9 cellular contexts compared by ENCODE assay signal in genomic region chr17:47945529-47946508, GRCh38. TPM values are rescaled to one million over a fixed set of nuclear protein-coding genes. Genes with fewer than 3 reads are reported as not detected.
DNase-seq lines count a peak whose midpoint lies in the region; ATAC-seq and TF ChIP-seq lines count a peak whose summit lies in the region.
"Had no signal": no experiment of that assay in that cellular context is flagged by ENCODE, and none has a peak within 500 bp of the region (broad histone marks: within the 10 kb centered on the region; RNA-seq: fewer than 3 reads in every experiment).

No MANE protein-coding gene starts in this region.

- no peak for DNase-seq in activated CD4-positive, alpha-beta T cell treated with anti-CD3 and anti-CD28 coated beads for 36 hours
- DNase-seq in activated CD4-positive, alpha-beta T cell treated with anti-CD3 and anti-CD28 coated beads, Interleukin-2, amount 50 U/mL, for 48 hours, result no peak
- DNase-seq in hepatocyte (ENCODE audit: low spot score) (no peak), lower leg skin (ENCODE audit: low spot score in 2 of 2) (no peak)
- no peak for DNase-seq in stimulated activated effector memory CD8-positive, alpha-beta T cell treated with anti-CD3 and anti-CD28 coated beads, Interleukin-12 subunit alpha, Interleukin-12 subunit beta, amount 100 ng/mL, for 72 hours (ENCODE audit: low spot score in 2 of 2)

- no peaks in the 10 kb centered on the region for H3K79me2 ChIP-seq in hepatocyte

- peaks cover 3% of the 10 kb centered on the region for H3K9me3 Mint-ChIP-seq in activated CD4-positive, alpha-beta T cell treated with anti-CD3 and anti-CD28 coated beads for 36 hours (ENCODE audit: low read depth)
- H3K9me3 Mint-ChIP-seq in stimulated activated effector memory CD8-positive, alpha-beta T cell treated with anti-CD3 and anti-CD28 coated beads, Interleukin-12 subunit alpha, Interleukin-12 subunit beta, amount 100 ng/mL, for 72 hours, result peaks cover 3% of the 10 kb centered on the region

- H4K20me1 ChIP-seq in hepatocyte (ENCODE audit: insufficient read depth, poor library complexity, severe bottlenecking), result no peaks in the 10 kb centered on the region

- peaks cover 19% of the 10 kb centered on the region for H3K4me1 ChIP-seq in hepatocyte (ENCODE audit: insufficient read depth)

- H2AFZ ChIP-seq in hepatocyte, result no peak overlapping the region

- TF ChIP-seq CTCF in VCaP (conservative IDR thresholded peaks at IDR 0.05), result no peak
- no peak for TF ChIP-seq CTCF in hepatocyte (IDR thresholded peaks at IDR 0.05; ENCODE audit: poor library complexity)
- no peak for TF ChIP-seq CTCF in lower leg skin (IDR thresholded peaks at IDR 0.05)

- H3K27me3 ChIP-seq in hepatocyte, result no peaks in the 10 kb centered on the region

- WGBS in hepatocyte (ENCODE audit: low lambda C conversion rate, missing lambda C conversion rate), result over 99% methylated on average over 9 of the region's 10 CpGs
- WGBS in lower leg skin, 2 donors, result 89 to 91% methylated on average over 10 of the region's 10 CpGs

- intact Hi-C loops in activated CD4-positive, alpha-beta T cell treated with anti-CD3 and anti-CD28 coated beads for 36 hours (cut with DNase I, micrococcal nuclease), result loop anchor here (5.0 to 10.0 kb wide), 3 partner anchors 104 to 1021 kb away; partner anchors contain the start of genes GOSR2 (in 1 of the 2), SCRN2 (in 1 of the 2) and UBE2Z (in 1 of the 2)
- intact Hi-C loops in lower leg skin (cut with DNase I; ENCODE audit: low total_unique reads), result loop anchor here (2.0 kb wide), 1 partner anchor 97 kb away; no protein-coding TSS in a partner anchor

- POLR2A ChIA-PET in activated CD4-positive, alpha-beta T cell treated with anti-CD3 and anti-CD28 coated beads for 36 hours (lab: Charles Lee), result interaction anchor here (1.0 kb wide), 1 partner anchor 61 kb away, joined by 5 read pairs; no protein-coding TSS in a partner anchor

- no peak overlapping the region for H3K4me2 ChIP-seq in hepatocyte

- no peak for ATAC-seq in activated CD4-positive, alpha-beta T cell treated with anti-CD3 and anti-CD28 coated beads for 36 hours
- no peak for ATAC-seq in stimulated activated effector memory CD8-positive, alpha-beta T cell treated with anti-CD3 and anti-CD28 coated beads, Interleukin-12 subunit alpha, Interleukin-12 subunit beta, amount 100 ng/mL, for 72 hours
- no peak for ATAC-seq in activated CD4-positive, CD25-positive, alpha-beta regulatory T cell treated with anti-CD3 and anti-CD28 coated beads, Interleukin-2, amount 50 U/mL, for 24 hours
- no peak for ATAC-seq in GM21390 (IDR thresholded peaks at IDR 0.05; ENCODE audit: unreplicated experiment)

- H3K36me3 ChIP-seq in hepatocyte (replicated peaks; ENCODE audit: insufficient read depth, low read depth), result no peaks in the 10 kb centered on the region

- TF ChIP-seq POLR2A in lower leg skin (IDR thresholded peaks at IDR 0.05), result no peak

- H3K4me3 Mint-ChIP-seq in activated CD4-positive, alpha-beta T cell treated with anti-CD3 and anti-CD28 coated beads for 36 hours, result no peak overlapping the region
- H3K4me3 Mint-ChIP-seq in stimulated activated effector memory CD8-positive, alpha-beta T cell treated with anti-CD3 and anti-CD28 coated beads, Interleukin-12 subunit alpha, Interleukin-12 subunit beta, amount 100 ng/mL, for 72 hours, result peak overlapping the region; percentile 10

- H3K9me2 ChIP-seq in hepatocyte (replicated peaks; ENCODE audit: insufficient read depth), result no peaks in the 10 kb centered on the region

- H3K9me3 ChIP-seq in hepatocyte (ENCODE audit: low read depth), result no peaks in the 10 kb centered on the region

- H3K4me3 ChIP-seq in hepatocyte, result no peak overlapping the region
- no peak overlapping the region for H3K4me3 ChIP-seq in lower leg skin (ENCODE audit: low read depth, poor library complexity, severe bottlenecking)

- H3K4me1 Mint-ChIP-seq in activated CD4-positive, alpha-beta T cell treated with anti-CD3 and anti-CD28 coated beads for 36 hours, result peaks cover 66% of the 10 kb centered on the region
- peaks cover 63% of the 10 kb centered on the region for H3K4me1 Mint-ChIP-seq in stimulated activated effector memory CD8-positive, alpha-beta T cell treated with anti-CD3 and anti-CD28 coated beads, Interleukin-12 subunit alpha, Interleukin-12 subunit beta, amount 100 ng/mL, for 72 hours

- no peaks in the 10 kb centered on the region for H3K27me3 Mint-ChIP-seq in activated CD4-positive, alpha-beta T cell treated with anti-CD3 and anti-CD28 coated beads for 36 hours

- peak overlapping the region; percentile 84 for H3K27ac Mint-ChIP-seq in activated CD4-positive, alpha-beta T cell treated with anti-CD3 and anti-CD28 coated beads for 36 hours
- peak overlapping the region; percentile 71 for H3K27ac Mint-ChIP-seq in stimulated activated effector memory CD8-positive, alpha-beta T cell treated with anti-CD3 and anti-CD28 coated beads, Interleukin-12 subunit alpha, Interleukin-12 subunit beta, amount 100 ng/mL, for 72 hours

- peaks cover 44% of the 10 kb centered on the region for H3K36me3 Mint-ChIP-seq in activated CD4-positive, alpha-beta T cell treated with anti-CD3 and anti-CD28 coated beads for 36 hours (ENCODE audit: low read depth)
- H3K36me3 Mint-ChIP-seq in stimulated activated effector memory CD8-positive, alpha-beta T cell treated with anti-CD3 and anti-CD28 coated beads, Interleukin-12 subunit alpha, Interleukin-12 subunit beta, amount 100 ng/mL, for 72 hours, result peaks cover 60% of the 10 kb centered on the region

- H3K27ac ChIP-seq in VCaP, result peak overlapping the region; percentile 91
- H3K27ac ChIP-seq in hepatocyte, result peak overlapping the region; percentile 34

- CTCF ChIA-PET in activated CD4-positive, alpha-beta T cell treated with anti-CD3 and anti-CD28 coated beads for 36 hours (lab: Charles Lee), result interaction anchor here (0.6 to 12.5 kb wide), 16 partner anchors 8 to 296 kb away, joined by 3 to 222 read pairs (median 4); partner anchors contain the start of genes CDK5RAP3, KPNB1, LRRC46 and MRPL10

RNA-seq across cellular contexts. Expression of gene PNPO, which starts 4.4 kb away (rescaled TPM):
- 10 to 100 TPM; 29.7 to 41.0 TPM for total RNA-seq in activated CD4-positive, alpha-beta T cell treated with anti-CD3 and anti-CD28 coated beads for 36 hours
- 17.0 and 18.6 TPM in 2 replicates for total RNA-seq in hepatocyte
- polyA plus RNA-seq in hepatocyte, result 10.4 and 12.2 TPM in 2 replicates
- total RNA-seq in lower leg skin, result 10 to 100 TPM; 20.2 to 36.8 (median 30.3) TPM

RNA-seq across cellular contexts. Expression of gene PRR15L, which starts 11.9 kb away (rescaled TPM):
- not detected for total RNA-seq in activated CD4-positive, alpha-beta T cell treated with anti-CD3 and anti-CD28 coated beads for 36 hours
- total RNA-seq in hepatocyte (64.9 and 66.4 TPM in 2 replicates), lower leg skin (10 to 100 TPM in 3 of 4 donors, 1 to 10 TPM in 1; 9.9 to 45.1 (median 24.3) TPM)
- 48.0 and 56.5 TPM in 2 replicates for polyA plus RNA-seq in hepatocyte
- polyA plus RNA-seq: AG04450 had no signal

RNA-seq across cellular contexts. Expression of gene CDK5RAP3, which starts 25.1 kb away (rescaled TPM):
- total RNA-seq in activated CD4-positive, alpha-beta T cell treated with anti-CD3 and anti-CD28 coated beads for 36 hours, result 100 to 1,000 TPM; 147 to 156 TPM
- total RNA-seq in hepatocyte (88.9 and 124 TPM in 2 replicates), lower leg skin (100 to 1,000 TPM in 3 of 4 donors, 10 to 100 TPM in 1; 95.8 to 115 (median 107) TPM)
- 179 and 236 TPM in 2 replicates for polyA plus RNA-seq in hepatocyte

RNA-seq across cellular contexts. Expression of gene SP2, which starts 49.8 kb away (rescaled TPM):
- total RNA-seq in activated CD4-positive, alpha-beta T cell treated with anti-CD3 and anti-CD28 coated beads for 36 hours, result 10 to 100 TPM; 15.7 to 19.8 TPM
- total RNA-seq in hepatocyte (1.5 and 3.3 TPM in 2 replicates), lower leg skin (10 to 100 TPM in 2 of 4 donors, 1 to 10 TPM in 2; 5.1 to 12.6 (median 8.1) TPM)
- polyA plus RNA-seq in hepatocyte, result 6.7 and 10.6 TPM in 2 replicates

Comparison
In these comparisons a context has a peak if more than half of its experiments do, and no peak if none do; other contexts are left out.
1. RNA of gene PRR15L, which starts 11.9 kb away (total RNA-seq): 64.9 to 66.4 TPM in hepatocyte and 9.9 to 45.1 TPM in lower leg skin; not detected in activated CD4-positive, alpha-beta T cell treated with anti-CD3 and anti-CD28 coated beads for 36 hours; every median in the first group is over 10 times any median in the second.